In the genomic region with DNA sequence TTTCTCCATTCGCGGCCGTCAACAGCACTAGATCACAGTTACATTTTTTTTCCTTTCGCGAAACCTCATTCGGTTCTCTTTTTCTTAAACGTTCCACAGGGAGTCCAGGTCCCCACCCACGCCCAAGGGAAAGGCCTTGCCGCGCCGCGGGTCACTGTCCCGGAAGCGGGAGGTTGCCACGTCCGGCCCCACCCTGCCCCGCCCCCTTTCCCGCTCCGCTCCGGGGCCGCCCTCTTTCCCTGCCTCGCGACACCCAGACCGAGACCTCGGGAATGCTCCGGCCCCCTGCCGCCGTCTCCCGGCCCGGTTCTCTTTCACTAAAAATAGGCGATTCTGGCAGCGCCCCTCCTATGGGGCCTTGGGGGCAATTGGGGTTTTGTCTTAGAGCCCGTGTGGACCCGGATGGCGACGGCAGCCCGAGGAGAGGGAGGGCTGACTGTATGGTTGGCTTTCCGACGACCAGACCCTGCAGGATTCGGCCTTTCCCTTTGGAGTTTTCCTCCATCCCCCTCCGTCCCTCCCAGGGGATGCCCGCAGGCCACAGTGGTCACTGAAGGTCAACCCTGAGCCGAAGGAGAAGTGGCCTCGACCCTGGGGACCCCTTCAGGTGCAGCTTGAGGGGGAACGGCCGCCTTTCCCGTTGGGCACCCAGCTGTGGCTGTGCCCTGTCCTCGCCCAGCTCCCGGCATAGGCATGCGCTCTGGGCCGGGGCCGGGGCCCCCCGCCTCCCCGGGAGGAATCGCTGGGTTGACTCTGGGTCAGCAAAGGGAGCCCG, we compare ENCODE assay signal across 8 cellular contexts. TPM values are rescaled to one million over a fixed set of nuclear protein-coding genes. Genes with fewer than 3 reads are reported as not detected.
DNase-seq lines count a peak whose midpoint lies in the region; ATAC-seq and TF ChIP-seq lines count a peak whose summit lies in the region.

No MANE protein-coding gene starts in this region.

- peaks cover 62% of the 10 kb centered on the region for H3K4me1 Mint-ChIP-seq in activated naive CD8-positive, alpha-beta T cell (ENCODE audit: low read depth)

- H3K4me3 ChIP-seq in HAP-1 (peak overlapping the region; percentile 85), OCI-LY3 (ENCODE audit: low read length) (peak overlapping the region; percentile 95), heart left ventricle (peak overlapping the region; percentile 54 to 89 (median 80))

- no peaks in the 10 kb centered on the region for H3K27me3 ChIP-seq in HAP-1 (ENCODE audit: low read depth)
- H3K27me3 ChIP-seq in OCI-LY3 (ENCODE audit: low read depth, low read length), result no peaks in the 10 kb centered on the region
- no peaks in the 10 kb centered on the region for H3K27me3 ChIP-seq in heart left ventricle

- peaks cover 43% of the 10 kb centered on the region for H3K36me3 ChIP-seq in HAP-1 (replicated peaks)
- peaks cover 19% of the 10 kb centered on the region for H3K36me3 ChIP-seq in OCI-LY3 (replicated peaks; ENCODE audit: low read depth, low read length)
- H3K36me3 ChIP-seq in heart left ventricle, result peaks cover 0 to 19% (median 7%) of the 10 kb centered on the region in 9 donors

- peaks cover 20% of the 10 kb centered on the region for H4K20me1 ChIP-seq in OCI-LY3 (ENCODE audit: insufficient read depth, low read length)

- ATAC-seq in heart left ventricle, result peak; percentile 78 to 88 (median 86)

- TF ChIP-seq CTCF in OCI-LY3 (IDR thresholded peaks at IDR 0.05; ENCODE audit: low read depth, low read length) (no peak), heart left ventricle (IDR thresholded peaks at IDR 0.05) (peak in 3 of 12 donors; percentile 7 to 11 (median 7))

- in situ Hi-C loops in HAP-1 (cut with MboI; ENCODE audit: low sequenced_read_pairs), result no loop called here

- H3K4me1 ChIP-seq in HAP-1 (peaks cover 31% of the 10 kb centered on the region), OCI-LY3 (ENCODE audit: low read length) (peaks cover 29% of the 10 kb centered on the region), heart left ventricle (peaks cover 3 to 81% (median 60%) of the 10 kb centered on the region in 12 donors)

- H3K79me2 ChIP-seq in OCI-LY3 (ENCODE audit: low read length), result peaks cover 85% of the 10 kb centered on the region

- WGBS in heart left ventricle, 4 donors, result 0 to 1% (median 1%) methylated on average over 52 to 56 of the region's 56 CpGs

- peak overlapping the region; percentile 80 for H2AFZ ChIP-seq in OCI-LY3 (ENCODE audit: low read depth, low read length)

- peak overlapping the region; percentile 93 for H3K27ac ChIP-seq in OCI-LY3 (ENCODE audit: low read length)
- peak overlapping the region; percentile 92 to 99 (median 96) for H3K27ac ChIP-seq in heart left ventricle

- peaks cover 18% of the 10 kb centered on the region for H3K36me3 Mint-ChIP-seq in activated naive CD8-positive, alpha-beta T cell

- no peaks in the 10 kb centered on the region for H3K9me3 ChIP-seq in HAP-1
- no peaks in the 10 kb centered on the region for H3K9me3 ChIP-seq in OCI-LY3 (ENCODE audit: insufficient read depth, low read length)
- H3K9me3 ChIP-seq in heart left ventricle, result no peaks in the 10 kb centered on the region

- intact Hi-C loops in heart left ventricle (cut with DNase I), result loop anchor here in 4 of 10 donors (2.0 to 10.0 kb wide), 2 partner anchors 14 to 442 kb away; partner anchors contain the start of genes TRIM52 (in 4 of the 4) and MGAT1 (in 1 of the 4)

- H3K9ac ChIP-seq in OCI-LY3 (ENCODE audit: low read length), result peak overlapping the region; percentile 96

- H3K27ac Mint-ChIP-seq in activated naive CD8-positive, alpha-beta T cell, result peak overlapping the region; percentile 96

- no peaks in the 10 kb centered on the region for H3K27me3 Mint-ChIP-seq in activated naive CD8-positive, alpha-beta T cell

- peak overlapping the region; percentile 90 for H3K4me2 ChIP-seq in OCI-LY3 (ENCODE audit: low read length)

- TF ChIP-seq POLR2A in heart left ventricle (IDR thresholded peaks at IDR 0.05), result peak; percentile 21 to 58

- H3K4me3 Mint-ChIP-seq in activated naive CD8-positive, alpha-beta T cell, result peak overlapping the region; percentile 88

- no peaks in the 10 kb centered on the region for H3K9me3 Mint-ChIP-seq in activated naive CD8-positive, alpha-beta T cell (ENCODE audit: low read depth)

- DNase-seq in D341Med (ENCODE audit: low spot score) (peak; percentile 90), HAP-1 (ENCODE audit: low spot score in 2 of 2) (peak; percentile 70 to 93), heart left ventricle (peak; percentile 92 to 95 (median 94)), putamen (ENCODE audit: low spot score) (peak; percentile 87), Kasumi-1 (lab: John Stamatoyannopoulos, UW) (no peak), DMS 273 (lab: John Stamatoyannopoulos, UW; ENCODE audit: unreplicated experiment) (no peak)

RNA-seq across cellular contexts. Expression of gene RACK1, which starts 2.8 kb away (rescaled TPM):
- total RNA-seq in heart left ventricle, result 1,000 to 10,000 TPM in 2 of 9 donors, 100 to 1,000 TPM in 7; 560 to 1,237 (median 771) TPM
- polyA plus RNA-seq in heart left ventricle, result 1,000 to 10,000 TPM in 1 of 2 donors, 100 to 1,000 TPM in 1; 876 to 2,287 TPM

RNA-seq across cellular contexts. Expression of gene TRIM52, which starts 14.5 kb away (rescaled TPM):
- 10 to 100 TPM in 1 of 9 donors, 1 to 10 TPM in 8; 5.6 to 12.8 (median 7.6) TPM for total RNA-seq in heart left ventricle
- polyA plus RNA-seq in heart left ventricle, result 10 to 100 TPM in 1 of 2 donors, 1 to 10 TPM in 1; 5.9 to 10.3 TPM

RNA-seq across cellular contexts. Expression of gene TRIM41, which starts 23.4 kb away (rescaled TPM):
- 10 to 100 TPM; 12.3 to 27.3 (median 23.9) TPM for total RNA-seq in heart left ventricle
- 10 to 100 TPM; 20.2 TPM for polyA plus RNA-seq in heart left ventricle

RNA-seq across cellular contexts. Expression of gene TRIM7, which starts 41.5 kb away (rescaled TPM):
- 10 to 100 TPM in 1 of 9 donors, 1 to 10 TPM in 8; 3.7 to 10.2 (median 6.7) TPM for total RNA-seq in heart left ventricle
- 10 to 100 TPM in 1 of 2 donors, 1 to 10 TPM in 1; 3.6 to 11.0 TPM for polyA plus RNA-seq in heart left ventricle

Comparison
In these comparisons a context has a peak if more than half of its experiments do, and no peak if none do; other contexts are left out.
1. DNase-seq: peak in D341Med (single experiment), HAP-1 (2 of 2), heart left ventricle (5 of 5) and putamen (single experiment); none in Kasumi-1 (0 of 2) and DMS 273 (single experiment).
2. Peak in every context shown above with its lines, with median percentiles within 50 percentile points of each other: H3K4me3 ChIP-seq.